In the genomic region with DNA sequence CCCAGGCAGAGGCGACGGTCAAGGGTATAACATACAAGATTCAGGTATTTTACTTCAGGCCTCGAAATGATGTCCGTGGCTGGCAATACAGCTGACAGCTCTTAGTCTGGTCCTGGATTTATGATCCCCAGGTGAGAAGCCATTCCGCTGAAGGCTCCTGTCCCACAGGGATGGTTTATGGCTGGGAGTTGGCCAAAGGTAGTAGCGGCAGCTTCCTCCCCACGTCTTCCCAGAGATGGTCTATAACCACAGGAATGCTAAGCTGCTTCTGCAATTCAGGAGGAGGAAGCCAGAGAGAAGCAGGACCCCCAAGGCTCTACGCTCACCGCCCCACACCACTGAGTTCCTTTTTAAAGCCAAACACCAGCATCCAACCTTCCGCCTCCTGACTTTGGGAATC, we compare ENCODE assay signal across 27 cellular contexts.
"Had no signal": no experiment of that assay in that cellular context is flagged by ENCODE, and none has a peak within 500 bp of the region (broad histone marks: within the 10 kb centered on the region; RNA-seq: fewer than 3 reads in every experiment).

No MANE protein-coding gene starts in this region.

- H3K27me3 ChIP-seq: adrenal gland had no signal

- H3K4me1 ChIP-seq: breast epithelium had no signal

- H3K4me3 ChIP-seq: adrenal gland, breast epithelium had no signal

- DNase-seq: activated CD4-positive, alpha-beta memory T cell treated with anti-CD3 and anti-CD28 coated beads, Interleukin-2, amount 10 ng/mL, durations not matched to agents 7 days and 5 days; activated CD4-positive, alpha-beta T cell treated with anti-CD3 and anti-CD28 coated beads, Interleukin-2, amount 10 ng/mL, durations not matched to agents 7 days and 5 days; activated CD4-positive, CD25-positive, alpha-beta regulatory T cell; activated CD8-positive, alpha-beta memory T cell treated with anti-CD3 and anti-CD28 coated beads, Interleukin-2, amount 50 U/mL, for 4 hours; activated naive CD4-positive, alpha-beta T cell treated with anti-CD3 and anti-CD28 coated beads, Interleukin-2, amount 50 U/mL, for 16 hours; activated naive CD8-positive, alpha-beta T cell treated with anti-CD3 and anti-CD28 coated beads, Interleukin-2, amount 10 ng/mL, durations not matched to agents 7 days and 5 days; activated T-cell treated with anti-CD3 and anti-CD28 coated beads, Interleukin-2, amount 50 U/mL, for 72 hours; adrenal gland; anterior cingulate cortex; caudate nucleus; Kasumi-1; NCI-H1048; NCI-H146; NCI-H1930; NCI-H2171; NCI-H2227 treated with DMSO at 0.1 percent for 48 hours; NCI-H446 treated with DMSO at 0.1 percent for 48 hours; NCI-H526; NCI-H82; OCI-M1; RPMI8226; SK-N-SH; T-helper 1 cell had no signal

- H3K36me3 ChIP-seq: adrenal gland, breast epithelium had no signal

- ATAC-seq: activated T-cell treated with anti-CD3 and anti-CD28 coated beads, Interleukin-2, amount 50 U/mL, for 72 hours; Panc1; Right ventricle myocardium inferior had no signal

- H3K9me3 ChIP-seq: adrenal gland, breast epithelium, SK-N-SH had no signal

- H3K27ac ChIP-seq: adrenal gland, breast epithelium, VCaP had no signal

- H3K9ac ChIP-seq: SK-N-SH had no signal
